1 cellular context compared by ENCODE assay signal in the genomic region with DNA sequence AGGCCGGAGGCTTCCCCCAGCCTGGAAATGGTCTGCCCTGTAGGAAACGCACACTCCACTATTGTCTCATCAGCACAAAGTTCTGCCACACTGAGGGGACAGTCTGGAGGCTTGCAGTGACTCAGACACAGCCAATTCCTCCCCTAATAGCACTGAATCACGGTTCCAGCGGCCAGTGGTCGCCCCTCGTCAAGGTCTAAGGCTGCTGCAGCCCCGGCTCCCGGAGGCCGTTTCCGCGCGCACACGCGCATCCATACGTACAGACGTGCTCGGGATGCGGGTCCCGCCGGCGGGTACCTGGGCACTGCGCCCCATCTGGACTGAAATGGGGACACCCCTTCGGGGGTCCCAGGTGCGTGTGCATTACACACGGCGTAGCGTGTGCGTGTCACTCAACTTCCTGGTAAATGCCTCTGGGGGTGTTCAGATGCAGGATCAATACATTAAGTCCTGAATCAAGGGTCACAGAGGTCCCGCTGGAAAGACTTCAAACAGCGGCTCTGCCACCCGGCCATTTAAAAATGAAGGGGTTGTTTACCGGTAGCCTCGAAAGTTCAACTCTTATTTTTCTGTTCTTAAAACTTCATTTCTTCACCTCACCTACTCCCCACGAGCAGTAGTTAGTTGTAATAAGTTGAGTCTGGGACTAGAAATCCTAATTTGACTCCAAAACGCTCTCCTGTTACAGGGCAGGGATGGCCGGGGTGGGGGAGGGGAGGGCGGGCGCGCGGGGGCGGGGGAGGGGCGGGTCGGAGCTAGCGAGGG.
TF ChIP-seq lines count a peak whose summit lies in the region.

No MANE protein-coding gene starts in this region.

TF ChIP-seq in HepG2, 621 proteins besides CTCF, POLR2A, EP300 and RAD21 (continued from another document and continues in another):
- TF ChIP-seq ZSCAN20 (CRISPR knock-in tag; IDR thresholded peaks at IDR 0.05; ENCODE audit: borderline replicate concordance) = no peak
- TF ChIP-seq ZNF816 (CRISPR knock-in tag; IDR thresholded peaks at IDR 0.05; ENCODE audit: borderline replicate concordance) = no peak
- no peak for TF ChIP-seq GATAD2A (CRISPR knock-in tag; IDR thresholded peaks at IDR 0.05)
- no peak for TF ChIP-seq CBFB (CRISPR knock-in tag; IDR thresholded peaks at IDR 0.05)
- 0 out of 2 replicates have a peak, but pooled peaks have one; percentile 52 for TF ChIP-seq CCDC6 (CRISPR knock-in tag; IDR thresholded peaks at IDR 0.05)
- TF ChIP-seq PITX1 (CRISPR knock-in tag; IDR thresholded peaks at IDR 0.05) = no peak
- TF ChIP-seq SIX1 (CRISPR knock-in tag; IDR thresholded peaks at IDR 0.05; ENCODE audit: borderline replicate concordance) = no peak
- no peak for TF ChIP-seq HHEX (CRISPR knock-in tag; IDR thresholded peaks at IDR 0.05)
- TF ChIP-seq LCORL (IDR thresholded peaks at IDR 0.05) = no peak
- TF ChIP-seq LCORL (CRISPR knock-in tag; IDR thresholded peaks at IDR 0.05) = 0 out of 2 replicates have a peak, but pooled peaks have one; percentile 12
- TF ChIP-seq ERF (CRISPR knock-in tag; IDR thresholded peaks at IDR 0.05) = no peak
- TF ChIP-seq ATF7-NPFF (CRISPR knock-in tag; IDR thresholded peaks at IDR 0.05; ENCODE audit: low read depth) = no peak
- TF ChIP-seq, protein P1, sequence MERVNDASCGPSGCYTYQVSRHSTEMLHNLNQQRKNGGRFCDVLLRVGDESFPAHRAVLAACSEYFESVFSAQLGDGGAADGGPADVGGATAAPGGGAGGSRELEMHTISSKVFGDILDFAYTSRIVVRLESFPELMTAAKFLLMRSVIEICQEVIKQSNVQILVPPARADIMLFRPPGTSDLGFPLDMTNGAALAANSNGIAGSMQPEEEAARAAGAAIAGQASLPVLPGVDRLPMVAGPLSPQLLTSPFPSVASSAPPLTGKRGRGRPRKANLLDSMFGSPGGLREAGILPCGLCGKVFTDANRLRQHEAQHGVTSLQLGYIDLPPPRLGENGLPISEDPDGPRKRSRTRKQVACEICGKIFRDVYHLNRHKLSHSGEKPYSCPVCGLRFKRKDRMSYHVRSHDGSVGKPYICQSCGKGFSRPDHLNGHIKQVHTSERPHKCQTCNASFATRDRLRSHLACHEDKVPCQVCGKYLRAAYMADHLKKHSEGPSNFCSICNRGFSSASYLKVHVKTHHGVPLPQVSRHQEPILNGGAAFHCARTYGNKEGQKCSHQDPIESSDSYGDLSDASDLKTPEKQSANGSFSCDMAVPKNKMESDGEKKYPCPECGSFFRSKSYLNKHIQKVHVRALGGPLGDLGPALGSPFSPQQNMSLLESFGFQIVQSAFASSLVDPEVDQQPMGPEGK (CRISPR knock-in tag; IDR thresholded peaks at IDR 0.05) = peak; percentile 56
- TF ChIP-seq, protein P2, sequence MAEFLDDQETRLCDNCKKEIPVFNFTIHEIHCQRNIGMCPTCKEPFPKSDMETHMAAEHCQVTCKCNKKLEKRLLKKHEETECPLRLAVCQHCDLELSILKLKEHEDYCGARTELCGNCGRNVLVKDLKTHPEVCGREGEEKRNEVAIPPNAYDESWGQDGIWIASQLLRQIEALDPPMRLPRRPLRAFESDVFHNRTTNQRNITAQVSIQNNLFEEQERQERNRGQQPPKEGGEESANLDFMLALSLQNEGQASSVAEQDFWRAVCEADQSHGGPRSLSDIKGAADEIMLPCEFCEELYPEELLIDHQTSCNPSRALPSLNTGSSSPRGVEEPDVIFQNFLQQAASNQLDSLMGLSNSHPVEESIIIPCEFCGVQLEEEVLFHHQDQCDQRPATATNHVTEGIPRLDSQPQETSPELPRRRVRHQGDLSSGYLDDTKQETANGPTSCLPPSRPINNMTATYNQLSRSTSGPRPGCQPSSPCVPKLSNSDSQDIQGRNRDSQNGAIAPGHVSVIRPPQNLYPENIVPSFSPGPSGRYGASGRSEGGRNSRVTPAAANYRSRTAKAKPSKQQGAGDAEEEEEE (CRISPR knock-in tag; IDR thresholded peaks at IDR 0.05; ENCODE audit: borderline replicate concordance) = no peak
- TF ChIP-seq, protein P3, sequence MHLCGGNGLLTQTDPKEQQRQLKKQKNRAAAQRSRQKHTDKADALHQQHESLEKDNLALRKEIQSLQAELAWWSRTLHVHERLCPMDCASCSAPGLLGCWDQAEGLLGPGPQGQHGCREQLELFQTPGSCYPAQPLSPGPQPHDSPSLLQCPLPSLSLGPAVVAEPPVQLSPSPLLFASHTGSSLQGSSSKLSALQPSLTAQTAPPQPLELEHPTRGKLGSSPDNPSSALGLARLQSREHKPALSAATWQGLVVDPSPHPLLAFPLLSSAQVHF (CRISPR knock-in tag; IDR thresholded peaks at IDR 0.05) = no peak
- TF ChIP-seq, protein P4, sequence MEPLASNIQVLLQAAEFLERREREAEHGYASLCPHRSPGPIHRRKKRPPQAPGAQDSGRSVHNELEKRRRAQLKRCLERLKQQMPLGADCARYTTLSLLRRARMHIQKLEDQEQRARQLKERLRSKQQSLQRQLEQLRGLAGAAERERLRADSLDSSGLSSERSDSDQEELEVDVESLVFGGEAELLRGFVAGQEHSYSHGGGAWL (CRISPR knock-in tag; IDR thresholded peaks at IDR 0.05) = no peak
- TF ChIP-seq, protein P5, sequence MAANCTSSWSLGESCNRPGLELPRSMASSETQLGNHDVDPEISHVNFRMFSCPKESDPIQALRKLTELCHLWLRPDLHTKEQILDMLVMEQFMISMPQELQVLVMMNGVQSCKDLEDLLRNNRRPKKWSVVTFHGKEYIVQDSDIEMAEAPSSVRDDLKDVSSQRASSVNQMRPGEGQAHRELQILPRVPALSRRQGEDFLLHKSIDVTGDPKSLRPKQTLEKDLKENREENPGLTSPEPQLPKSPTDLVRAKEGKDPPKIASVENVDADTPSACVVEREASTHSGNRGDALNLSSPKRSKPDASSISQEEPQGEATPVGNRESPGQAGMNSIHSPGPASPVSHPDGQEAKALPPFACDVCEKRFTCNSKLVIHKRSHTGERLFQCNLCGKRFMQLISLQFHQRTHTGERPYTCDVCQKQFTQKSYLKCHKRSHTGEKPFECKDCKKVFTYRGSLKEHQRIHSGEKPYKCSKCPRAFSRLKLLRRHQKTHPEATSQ (CRISPR knock-in tag; IDR thresholded peaks at IDR 0.05; ENCODE audit: borderline replicate concordance) = no peak
- TF ChIP-seq ZNF780A (CRISPR knock-in tag; IDR thresholded peaks at IDR 0.05) = no peak
- TF ChIP-seq, protein P6, sequence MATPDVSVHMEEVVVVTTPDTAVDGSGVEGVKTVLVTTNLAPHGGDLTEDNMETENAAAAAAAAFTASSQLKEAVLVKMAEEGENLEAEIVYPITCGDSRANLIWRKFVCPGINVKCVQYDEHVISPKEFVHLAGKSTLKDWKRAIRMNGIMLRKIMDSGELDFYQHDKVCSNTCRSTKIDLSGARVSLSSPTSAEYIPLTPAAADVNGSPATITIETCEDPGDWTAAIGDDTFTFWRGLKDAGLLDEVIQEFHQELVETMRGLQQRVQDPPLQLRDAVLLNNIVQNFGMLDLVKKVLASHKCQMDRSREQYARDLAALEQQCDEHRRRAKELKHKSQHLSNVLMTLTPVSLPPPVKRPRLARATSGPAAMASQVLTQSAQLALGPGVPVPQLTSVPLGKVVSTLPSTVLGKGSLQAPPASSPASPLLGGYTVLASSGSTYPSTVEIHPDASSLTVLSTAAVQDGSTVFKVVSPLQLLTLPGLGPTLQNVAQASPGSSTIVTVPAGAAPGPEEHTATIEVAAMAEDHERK (CRISPR knock-in tag; IDR thresholded peaks at IDR 0.05; ENCODE audit: low read depth) = no peak
- no peak for TF ChIP-seq MAF1 (CRISPR knock-in tag; IDR thresholded peaks at IDR 0.05; ENCODE audit: borderline replicate concordance)
- TF ChIP-seq, protein P7, sequence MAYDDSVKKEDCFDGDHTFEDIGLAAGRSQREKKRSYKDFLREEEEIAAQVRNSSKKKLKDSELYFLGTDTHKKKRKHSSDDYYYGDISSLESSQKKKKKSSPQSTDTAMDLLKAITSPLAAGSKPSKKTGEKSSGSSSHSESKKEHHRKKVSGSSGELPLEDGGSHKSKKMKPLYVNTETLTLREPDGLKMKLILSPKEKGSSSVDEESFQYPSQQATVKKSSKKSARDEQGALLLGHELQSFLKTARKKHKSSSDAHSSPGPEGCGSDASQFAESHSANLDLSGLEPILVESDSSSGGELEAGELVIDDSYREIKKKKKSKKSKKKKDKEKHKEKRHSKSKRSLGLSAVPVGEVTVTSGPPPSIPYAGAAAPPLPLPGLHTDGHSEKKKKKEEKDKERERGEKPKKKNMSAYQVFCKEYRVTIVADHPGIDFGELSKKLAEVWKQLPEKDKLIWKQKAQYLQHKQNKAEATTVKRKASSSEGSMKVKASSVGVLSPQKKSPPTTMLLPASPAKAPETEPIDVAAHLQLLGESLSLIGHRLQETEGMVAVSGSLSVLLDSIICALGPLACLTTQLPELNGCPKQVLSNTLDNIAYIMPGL (CRISPR knock-in tag; IDR thresholded peaks at IDR 0.05; ENCODE audit: borderline replicate concordance in 1 of 2, low read depth in 1 of 2) = peak; percentile 9 to 36; a peak in 2 of 4 replicates
- TF ChIP-seq EZH2 (conservative IDR thresholded peaks at IDR 0.05; ENCODE audit: low read depth, low read length) = no peak
- TF ChIP-seq ZNF460 (CRISPR knock-in tag; IDR thresholded peaks at IDR 0.05; ENCODE audit: borderline replicate concordance) = no peak
- no peak for TF ChIP-seq ZNF180 (CRISPR knock-in tag; IDR thresholded peaks at IDR 0.05; ENCODE audit: borderline replicate concordance, low read depth)
- no peak for TF ChIP-seq RORA (CRISPR knock-in tag; IDR thresholded peaks at IDR 0.05)
- peak; percentile 56; the same call in 1 of the 2 replicates for TF ChIP-seq HNRNPL (IDR thresholded peaks at IDR 0.05; ENCODE audit: low read depth, low read length)
- TF ChIP-seq, protein P8, sequence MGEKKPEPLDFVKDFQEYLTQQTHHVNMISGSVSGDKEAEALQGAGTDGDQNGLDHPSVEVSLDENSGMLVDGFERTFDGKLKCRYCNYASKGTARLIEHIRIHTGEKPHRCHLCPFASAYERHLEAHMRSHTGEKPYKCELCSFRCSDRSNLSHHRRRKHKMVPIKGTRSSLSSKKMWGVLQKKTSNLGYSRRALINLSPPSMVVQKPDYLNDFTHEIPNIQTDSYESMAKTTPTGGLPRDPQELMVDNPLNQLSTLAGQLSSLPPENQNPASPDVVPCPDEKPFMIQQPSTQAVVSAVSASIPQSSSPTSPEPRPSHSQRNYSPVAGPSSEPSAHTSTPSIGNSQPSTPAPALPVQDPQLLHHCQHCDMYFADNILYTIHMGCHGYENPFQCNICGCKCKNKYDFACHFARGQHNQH (CRISPR knock-in tag; IDR thresholded peaks at IDR 0.05) = peak; percentile 25; the same call in 1 of the 2 replicates
- no peak for TF ChIP-seq ZFP36 (IDR thresholded peaks at IDR 0.05; ENCODE audit: borderline replicate concordance, low read depth, low read length, partially characterized antibody)
- TF ChIP-seq ZC3H4 (CRISPR knock-in tag; IDR thresholded peaks at IDR 0.05; ENCODE audit: borderline replicate concordance) = peak; percentile 90
- TF ChIP-seq, protein P9, sequence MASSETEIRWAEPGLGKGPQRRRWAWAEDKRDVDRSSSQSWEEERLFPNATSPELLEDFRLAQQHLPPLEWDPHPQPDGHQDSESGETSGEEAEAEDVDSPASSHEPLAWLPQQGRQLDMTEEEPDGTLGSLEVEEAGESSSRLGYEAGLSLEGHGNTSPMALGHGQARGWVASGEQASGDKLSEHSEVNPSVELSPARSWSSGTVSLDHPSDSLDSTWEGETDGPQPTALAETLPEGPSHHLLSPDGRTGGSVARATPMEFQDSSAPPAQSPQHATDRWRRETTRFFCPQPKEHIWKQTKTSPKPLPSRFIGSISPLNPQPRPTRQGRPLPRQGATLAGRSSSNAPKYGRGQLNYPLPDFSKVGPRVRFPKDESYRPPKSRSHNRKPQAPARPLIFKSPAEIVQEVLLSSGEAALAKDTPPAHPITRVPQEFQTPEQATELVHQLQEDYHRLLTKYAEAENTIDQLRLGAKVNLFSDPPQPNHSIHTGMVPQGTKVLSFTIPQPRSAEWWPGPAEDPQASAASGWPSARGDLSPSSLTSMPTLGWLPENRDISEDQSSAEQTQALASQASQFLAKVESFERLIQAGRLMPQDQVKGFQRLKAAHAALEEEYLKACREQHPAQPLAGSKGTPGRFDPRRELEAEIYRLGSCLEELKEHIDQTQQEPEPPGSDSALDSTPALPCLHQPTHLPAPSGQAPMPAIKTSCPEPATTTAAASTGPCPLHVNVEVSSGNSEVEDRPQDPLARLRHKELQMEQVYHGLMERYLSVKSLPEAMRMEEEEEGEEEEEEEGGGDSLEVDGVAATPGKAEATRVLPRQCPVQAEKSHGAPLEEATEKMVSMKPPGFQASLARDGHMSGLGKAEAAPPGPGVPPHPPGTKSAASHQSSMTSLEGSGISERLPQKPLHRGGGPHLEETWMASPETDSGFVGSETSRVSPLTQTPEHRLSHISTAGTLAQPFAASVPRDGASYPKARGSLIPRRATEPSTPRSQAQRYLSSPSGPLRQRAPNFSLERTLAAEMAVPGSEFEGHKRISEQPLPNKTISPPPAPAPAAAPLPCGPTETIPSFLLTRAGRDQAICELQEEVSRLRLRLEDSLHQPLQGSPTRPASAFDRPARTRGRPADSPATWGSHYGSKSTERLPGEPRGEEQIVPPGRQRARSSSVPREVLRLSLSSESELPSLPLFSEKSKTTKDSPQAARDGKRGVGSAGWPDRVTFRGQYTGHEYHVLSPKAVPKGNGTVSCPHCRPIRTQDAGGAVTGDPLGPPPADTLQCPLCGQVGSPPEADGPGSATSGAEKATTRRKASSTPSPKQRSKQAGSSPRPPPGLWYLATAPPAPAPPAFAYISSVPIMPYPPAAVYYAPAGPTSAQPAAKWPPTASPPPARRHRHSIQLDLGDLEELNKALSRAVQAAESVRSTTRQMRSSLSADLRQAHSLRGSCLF (CRISPR knock-in tag; IDR thresholded peaks at IDR 0.05; ENCODE audit: borderline replicate concordance) = no peak
- TF ChIP-seq ZNF703 (CRISPR knock-in tag; IDR thresholded peaks at IDR 0.05; ENCODE audit: borderline replicate concordance) = no peak
- TF ChIP-seq, protein P10, sequence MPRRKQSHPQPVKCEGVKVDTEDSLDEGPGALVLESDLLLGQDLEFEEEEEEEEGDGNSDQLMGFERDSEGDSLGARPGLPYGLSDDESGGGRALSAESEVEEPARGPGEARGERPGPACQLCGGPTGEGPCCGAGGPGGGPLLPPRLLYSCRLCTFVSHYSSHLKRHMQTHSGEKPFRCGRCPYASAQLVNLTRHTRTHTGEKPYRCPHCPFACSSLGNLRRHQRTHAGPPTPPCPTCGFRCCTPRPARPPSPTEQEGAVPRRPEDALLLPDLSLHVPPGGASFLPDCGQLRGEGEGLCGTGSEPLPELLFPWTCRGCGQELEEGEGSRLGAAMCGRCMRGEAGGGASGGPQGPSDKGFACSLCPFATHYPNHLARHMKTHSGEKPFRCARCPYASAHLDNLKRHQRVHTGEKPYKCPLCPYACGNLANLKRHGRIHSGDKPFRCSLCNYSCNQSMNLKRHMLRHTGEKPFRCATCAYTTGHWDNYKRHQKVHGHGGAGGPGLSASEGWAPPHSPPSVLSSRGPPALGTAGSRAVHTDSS (CRISPR knock-in tag; conservative IDR thresholded peaks at IDR 0.05) = no peak
- no peak for TF ChIP-seq ZMYM4 (CRISPR knock-in tag; IDR thresholded peaks at IDR 0.05)
- TF ChIP-seq SOX5 (CRISPR knock-in tag; IDR thresholded peaks at IDR 0.05; ENCODE audit: borderline replicate concordance) = no peak; the same call in 1 of the 2 replicates
- no peak for TF ChIP-seq ZNF878 (CRISPR knock-in tag; IDR thresholded peaks at IDR 0.05)
- 0 out of 2 replicates have a peak, but pooled peaks have one; percentile 32 for TF ChIP-seq GFI1 (CRISPR knock-in tag; IDR thresholded peaks at IDR 0.05; ENCODE audit: borderline replicate concordance)
- TF ChIP-seq ELF3 (CRISPR knock-in tag; IDR thresholded peaks at IDR 0.05) = peak; percentile 20; the same call in 1 of the 2 replicates
- no peak for TF ChIP-seq ZNF572 (CRISPR knock-in tag; IDR thresholded peaks at IDR 0.05)
- no peak for TF ChIP-seq ZFP41 (CRISPR knock-in tag; IDR thresholded peaks at IDR 0.05; ENCODE audit: borderline replicate concordance)
- TF ChIP-seq PHF5A (CRISPR knock-in tag; IDR thresholded peaks at IDR 0.05; ENCODE audit: low read depth, unreplicated experiment) = no peak
- TF ChIP-seq GABPB1 (CRISPR knock-in tag; IDR thresholded peaks at IDR 0.05) = peak; percentile 54; the same call in 1 of the 2 replicates
- no peak for TF ChIP-seq JARID2 (CRISPR knock-in tag; IDR thresholded peaks at IDR 0.05; ENCODE audit: insufficient replicate concordance)
